16 cellular contexts compared by ENCODE assay signal in genomic region chr6:99522531-99522930, GRCh38. TPM values are rescaled to one million over a fixed set of nuclear protein-coding genes. Genes with fewer than 3 reads are reported as not detected.
A peak's percentile ranks its signal among the peaks of the same experiment; 100 is the strongest.
DNase-seq lines count a peak whose midpoint lies in the region; ATAC-seq, FAIRE-seq and TF ChIP-seq lines count a peak whose summit lies in the region.
"Had no signal": no experiment of that assay in that cellular context is flagged by ENCODE, and none has a peak within 500 bp of the region (broad histone marks: within the 10 kb centered on the region; RNA-seq: fewer than 3 reads in every experiment).

No MANE protein-coding gene starts in this region.

- H3K36me3 Mint-ChIP-seq in CD4-positive, CD25-positive, alpha-beta regulatory T cell = no peaks in the 10 kb centered on the region
- H3K36me3 Mint-ChIP-seq in HFFc6 (ENCODE audit: low read depth) = no peaks in the 10 kb centered on the region; the same call in 1 of the 2 replicates
- no peaks in the 10 kb centered on the region for H3K36me3 Mint-ChIP-seq in astrocyte (ENCODE audit: low read depth, unreplicated experiment)

- H2AFZ ChIP-seq in astrocyte (ENCODE audit: low read depth, low read length) = no peak overlapping the region

- H3K4me1 Mint-ChIP-seq in CD4-positive, CD25-positive, alpha-beta regulatory T cell = peaks cover 1 to 29% (median 23%) of the 10 kb centered on the region in 4 donors
- peaks cover 23% of the 10 kb centered on the region for H3K4me1 Mint-ChIP-seq in HFFc6 (ENCODE audit: low read depth)
- peaks cover 8% of the 10 kb centered on the region for H3K4me1 Mint-ChIP-seq in astrocyte (ENCODE audit: low read depth, unreplicated experiment)

- no peak for ATAC-seq in CD4-positive, CD25-positive, alpha-beta regulatory T cell (ENCODE audit: low read depth in 2 of 2)

- no peak for TF ChIP-seq CTCF in HFFc6 (IDR thresholded peaks at IDR 0.05)
- no peak for TF ChIP-seq CTCF in astrocyte (IDR thresholded peaks at IDR 0.05; ENCODE audit: insufficient read depth, low read depth, low read length)

- no peaks in the 10 kb centered on the region for H3K36me3 ChIP-seq in CD4-positive, CD25-positive, alpha-beta regulatory T cell (ENCODE audit: control insufficient read depth, insufficient read depth, low read length)
- H3K36me3 ChIP-seq in astrocyte (ENCODE audit: insufficient read depth, low read length) = no peaks in the 10 kb centered on the region
- H3K36me3 ChIP-seq: right lobe of liver had no signal

- peaks cover 13% of the 10 kb centered on the region for H3K27me3 Mint-ChIP-seq in CD4-positive, CD25-positive, alpha-beta regulatory T cell
- H3K27me3 Mint-ChIP-seq in HFFc6 (ENCODE audit: insufficient read depth) (no peaks in the 10 kb centered on the region), astrocyte (ENCODE audit: low read depth, unreplicated experiment) (no peaks in the 10 kb centered on the region)
- H3K27me3 Mint-ChIP-seq: activated B cell treated with CpG ODN at 0.5 μM for 24 hours had no signal

- no peaks in the 10 kb centered on the region for H4K20me1 ChIP-seq in astrocyte (ENCODE audit: insufficient read depth, low read length)

- H3K79me2 ChIP-seq in astrocyte (ENCODE audit: insufficient read depth, low read length) = peaks cover 24% of the 10 kb centered on the region

- H3K27ac ChIP-seq in CD4-positive, CD25-positive, alpha-beta regulatory T cell (ENCODE audit: insufficient read depth, low read length, poor library complexity, severe bottlenecking) = no peak overlapping the region
- H3K27ac ChIP-seq in astrocyte (ENCODE audit: low read depth, low read length) = no peak overlapping the region

- H3K9ac ChIP-seq in astrocyte (ENCODE audit: low read length) = no peak overlapping the region

- FAIRE-seq in astrocyte (lab: Jason Lieb, UNC) = no peak
- no peak for FAIRE-seq in GM19239 (lab: Jason Lieb, UNC)

- H3K4me1 ChIP-seq in CD4-positive, CD25-positive, alpha-beta regulatory T cell (ENCODE audit: control insufficient read depth, insufficient read depth, low read length, poor library complexity, severe bottlenecking) = peaks cover 3% of the 10 kb centered on the region
- peaks cover 5% of the 10 kb centered on the region for H3K4me1 ChIP-seq in astrocyte (ENCODE audit: insufficient read depth, low read length)

- H3K9me3 ChIP-seq in CD4-positive, CD25-positive, alpha-beta regulatory T cell (ENCODE audit: control insufficient read depth in 2 of 2, low read length in 2 of 2) = no peaks in the 10 kb centered on the region
- H3K9me3 ChIP-seq in astrocyte (ENCODE audit: insufficient read depth, low read depth, low read length) = no peaks in the 10 kb centered on the region
- H3K9me3 ChIP-seq: right lobe of liver had no signal

- intact Hi-C loops in posterior vena cava (cut with DNase I) = no loop called here

- H3K4me3 ChIP-seq in CD4-positive, CD25-positive, alpha-beta regulatory T cell (ENCODE audit: low read depth, low read length) = no peak overlapping the region
- H3K4me3 ChIP-seq in astrocyte (ENCODE audit: insufficient read depth, low read depth, low read length) = no peak overlapping the region
- H3K4me3 ChIP-seq: right lobe of liver had no signal

- H3K27me3 ChIP-seq in CD4-positive, CD25-positive, alpha-beta regulatory T cell (ENCODE audit: control insufficient read depth, insufficient read depth, low read length) = no peaks in the 10 kb centered on the region
- no peaks in the 10 kb centered on the region for H3K27me3 ChIP-seq in astrocyte (ENCODE audit: insufficient read depth, low read length)
- H3K27me3 ChIP-seq: right lobe of liver had no signal

- no peak overlapping the region for H3K27ac Mint-ChIP-seq in CD4-positive, CD25-positive, alpha-beta regulatory T cell
- peak overlapping the region; percentile 51 for H3K27ac Mint-ChIP-seq in HFFc6
- peak overlapping the region; percentile 41 for H3K27ac Mint-ChIP-seq in astrocyte (ENCODE audit: unreplicated experiment)

- H3K4me3 Mint-ChIP-seq in CD4-positive, CD25-positive, alpha-beta regulatory T cell = peak overlapping the region; percentile 35 to 96 (median 72)
- peak overlapping the region; percentile 94 for H3K4me3 Mint-ChIP-seq in HFFc6
- H3K4me3 Mint-ChIP-seq in astrocyte (ENCODE audit: unreplicated experiment) = peak overlapping the region; percentile 99

- H3K9me3 Mint-ChIP-seq in CD4-positive, CD25-positive, alpha-beta regulatory T cell = no peaks in the 10 kb centered on the region
- H3K9me3 Mint-ChIP-seq in HFFc6 (no peaks in the 10 kb centered on the region), astrocyte (ENCODE audit: unreplicated experiment) (no peaks in the 10 kb centered on the region)
- H3K9me3 Mint-ChIP-seq: activated B cell treated with CpG ODN at 0.5 μM for 24 hours had no signal

- no peak for DNase-seq in CD4-positive, CD25-positive, alpha-beta regulatory T cell
- DNase-seq in HFFc6 (peak; percentile 18), astrocyte (ENCODE audit: low read depth) (peak; percentile 45), kidney tubule cell (ENCODE audit: low spot score) (peak; percentile 94), amygdala (lab: John Stamatoyannopoulos, UW) (no peak), GM19239 (ENCODE audit: insufficient read length, low spot score) (no peak), dermis blood vessel endothelial cell (no peak), posterior vena cava (ENCODE audit: low spot score) (no peak)
- DNase-seq: activated B cell treated with CpG ODN at 0.5 μM for 24 hours; activated effector memory CD4-positive, alpha-beta T cell treated with Interleukin-2 at 50 U/mL for 16 hours; DND-41; hippocampal formation; KG1; midbrain; NCI-H2171 treated with DMSO at 0.1 percent for 48 hours; right lobe of liver had no signal

- H3K4me2 ChIP-seq in astrocyte (ENCODE audit: low read length) = peak overlapping the region; percentile 90

RNA-seq across cellular contexts. Expression of gene USP45, which starts 7.3 kb away (rescaled TPM):
- 6.0 TPM for total RNA-seq in CD4-positive, CD25-positive, alpha-beta regulatory T cell
- polyA plus RNA-seq in CD4-positive, CD25-positive, alpha-beta regulatory T cell = 1 to 10 TPM; 2.6 to 4.5 (median 3.3) TPM
- total RNA-seq in HFFc6 (2021; fragmentation: NEBNext Ultra II Directional; extraction: Animal tissue kit (Norgen Biotek cat#: 25700)) = 10 to 100 TPM in 5 of 6 experiments, 1 to 10 TPM in 1; 9.9 to 12.7 (median 10.5) TPM
- 13.4 and 15.0 TPM in 2 replicates for total RNA-seq in astrocyte
- 19.4 and 31.3 TPM in 2 replicates for total RNA-seq in dermis blood vessel endothelial cell
- 10 to 100 TPM; 13.6 to 16.0 TPM for total RNA-seq in posterior vena cava

RNA-seq across cellular contexts. Expression of gene CCNC, which starts 45.9 kb away (rescaled TPM):
- total RNA-seq in CD4-positive, CD25-positive, alpha-beta regulatory T cell = 32.3 TPM
- polyA plus RNA-seq in CD4-positive, CD25-positive, alpha-beta regulatory T cell = 10 to 100 TPM; 37.8 to 48.6 (median 47.3) TPM
- 10 to 100 TPM; 40.9 to 46.3 (median 43.1) TPM for total RNA-seq in HFFc6 (2021; fragmentation: NEBNext Ultra II Directional; extraction: Animal tissue kit (Norgen Biotek cat#: 25700))
- 51.5 and 51.8 TPM in 2 replicates for total RNA-seq in astrocyte
- total RNA-seq in dermis blood vessel endothelial cell = 85.4 and 105 TPM in 2 replicates
- total RNA-seq in posterior vena cava = 10 to 100 TPM; 32.3 to 41.4 TPM

Comparison
In these comparisons a context has a peak if more than half of its experiments do, and no peak if none do; other contexts are left out.
1. DNase-seq: peak in HFFc6 (single experiment), astrocyte (single experiment) and kidney tubule cell (single experiment); none in CD4-positive, CD25-positive, alpha-beta regulatory T cell (0 of 3), amygdala (0 of 56), GM19239 (single experiment), dermis blood vessel endothelial cell (single experiment) and posterior vena cava (single experiment).
2. H3K27ac Mint-ChIP-seq: peak in HFFc6 (single experiment) and astrocyte (single experiment); none in CD4-positive, CD25-positive, alpha-beta regulatory T cell (0 of 3).
3. Peak in every context shown above with its lines, with median percentiles within 50 percentile points of each other: H3K4me3 Mint-ChIP-seq.